8 cellular contexts compared by ENCODE assay signal in genomic region chr16:66408181-66409048, GRCh38. TPM values are rescaled to one million over a fixed set of nuclear protein-coding genes. Genes with fewer than 3 reads are reported as not detected.
DNase-seq lines count a peak whose midpoint lies in the region; ATAC-seq, FAIRE-seq and TF ChIP-seq lines count a peak whose summit lies in the region.

No MANE protein-coding gene starts in this region.

- H3K27me3 ChIP-seq in lung (ENCODE audit: control insufficient read depth, insufficient read depth) = no peaks in the 10 kb centered on the region

- H3K4me3 ChIP-seq in cardiac fibroblast (replicated peaks in 1 of 2; ENCODE audit: low read depth in 2 of 2, low read length in 2 of 2) = peak overlapping the region; percentile 17 to 35
- no peak overlapping the region for H3K4me3 ChIP-seq in lung

- 36 to 57% methylated on average over 5 of the region's 5 CpGs for WGBS in lung, 2 donors

- TF ChIP-seq CTCF in cardiac fibroblast (IDR thresholded peaks at IDR 0.05; ENCODE audit: low read depth, low read length) (no peak), lung (IDR thresholded peaks at IDR 0.05; ENCODE audit: control extremely low read depth, extremely low read depth) (no peak)

- H3K36me3 ChIP-seq in lung (ENCODE audit: control insufficient read depth in 2 of 2, insufficient read depth in 2 of 2, low read length in 2 of 2) = no peaks in the 10 kb centered on the region

- peaks cover 5 to 12% of the 10 kb centered on the region in 2 donors for H3K4me1 ChIP-seq in lung (ENCODE audit: control insufficient read depth in 2 of 2, insufficient read depth in 2 of 2, low read length in 2 of 2)

- peaks cover 0 to 4% of the 10 kb centered on the region in 2 donors for H3K9me3 ChIP-seq in lung (ENCODE audit: control insufficient read depth in 2 of 2, insufficient read depth in 1 of 2, low read length in 1 of 2)

- peak; percentile 35 to 42 for DNase-seq in SHP77 (lab: John Stamatoyannopoulos, UW)
- DNase-seq in SHP77 treated with DMSO at 0.1 percent for 48 hours (lab: John Stamatoyannopoulos, UW) = no peak
- peak; percentile 76 for DNase-seq in RCC 7860 (ENCODE audit: low spot score)
- peak; percentile 87 to 94 for DNase-seq in cardiac fibroblast (ENCODE audit: low read depth in 2 of 2)
- no peak for DNase-seq in lung (ENCODE audit: low spot score)
- DNase-seq in NCI-H1694 (lab: John Stamatoyannopoulos, UW) = no peak
- no peak for DNase-seq in activated CD4-positive, CD25-positive, alpha-beta regulatory T cell treated with anti-CD3 and anti-CD28 coated beads, Interleukin-2, amount 50 U/mL, for 72 hours

- H3K27ac ChIP-seq in lung (ENCODE audit: low read depth in 1 of 2, low read length in 1 of 2) = peak overlapping the region; percentile 71 to 79

- no peak for ATAC-seq in lung (ENCODE audit: insufficient read depth, low FRiP score)
- no peak for ATAC-seq in GM18870 (IDR thresholded peaks at IDR 0.05; ENCODE audit: unreplicated experiment)

- peak; percentile 84 for FAIRE-seq in RCC 7860 (lab: Jason Lieb, UNC)

RNA-seq across cellular contexts. Expression of gene BEAN1, which starts 18.7 kb away (rescaled TPM):
- total RNA-seq in lung = 1 to 10 TPM in 1 of 2 donors, under 1 TPM in 1; 0.31 to 3.2 TPM
- polyA plus RNA-seq in lung = under 1 TPM; 0.16 to 0.20 TPM

RNA-seq across cellular contexts. Expression of gene CDH5, which starts 41.9 kb away (rescaled TPM):
- 100 to 1,000 TPM in 1 of 2 donors, 10 to 100 TPM in 1; 80.2 to 196 TPM for total RNA-seq in lung
- 10 to 100 TPM; 29.9 to 82.1 TPM for polyA plus RNA-seq in lung

Comparison
In these comparisons a context has a peak if more than half of its experiments do, and no peak if none do; other contexts are left out.
1. DNase-seq: peak in SHP77 (2 of 2), RCC 7860 (single experiment) and cardiac fibroblast (2 of 2); none in SHP77 treated with DMSO at 0.1 percent for 48 hours (single experiment), lung (single experiment), NCI-H1694 (single experiment) and activated CD4-positive, CD25-positive, alpha-beta regulatory T cell treated with anti-CD3 and anti-CD28 coated beads, Interleukin-2, amount 50 U/mL, for 72 hours (single experiment).